In genomic region chr10:78992333-78992732, GRCh38 we compare ENCODE assay signal across 1 cellular context.
TF ChIP-seq lines count a peak whose summit lies in the region.

No MANE protein-coding gene starts in this region.

TF ChIP-seq in GM23338, 12 proteins besides CTCF, POLR2A, EP300 and RAD21 (continued from another document):
- TF ChIP-seq ZNF331 (CRISPR knock-in tag; IDR thresholded peaks at IDR 0.05; ENCODE audit: low read depth), result no peak
- TF ChIP-seq, protein P1, sequence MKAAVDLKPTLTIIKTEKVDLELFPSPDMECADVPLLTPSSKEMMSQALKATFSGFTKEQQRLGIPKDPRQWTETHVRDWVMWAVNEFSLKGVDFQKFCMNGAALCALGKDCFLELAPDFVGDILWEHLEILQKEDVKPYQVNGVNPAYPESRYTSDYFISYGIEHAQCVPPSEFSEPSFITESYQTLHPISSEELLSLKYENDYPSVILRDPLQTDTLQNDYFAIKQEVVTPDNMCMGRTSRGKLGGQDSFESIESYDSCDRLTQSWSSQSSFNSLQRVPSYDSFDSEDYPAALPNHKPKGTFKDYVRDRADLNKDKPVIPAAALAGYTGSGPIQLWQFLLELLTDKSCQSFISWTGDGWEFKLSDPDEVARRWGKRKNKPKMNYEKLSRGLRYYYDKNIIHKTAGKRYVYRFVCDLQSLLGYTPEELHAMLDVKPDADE (IDR thresholded peaks at IDR 0.05), result no peak
